2 cellular contexts compared by ENCODE assay signal in genomic region chr1:94672934-94673333, GRCh38.
TF ChIP-seq lines count a peak whose summit lies in the region.

No MANE protein-coding gene starts in this region.

TF ChIP-seq in IMR-90, 13 proteins besides CTCF, POLR2A, EP300 and RAD21:
- TF ChIP-seq MAFK (IDR thresholded peaks at IDR 0.05; ENCODE audit: low read depth, low read length): peak; percentile 71
- TF ChIP-seq CHD1 (IDR thresholded peaks at IDR 0.05; ENCODE audit: low read depth, low read length): no peak
- no peak for TF ChIP-seq RFX5 (IDR thresholded peaks at IDR 0.05; ENCODE audit: low read depth, low read length)
- 0 out of 2 replicates have a peak, but pooled peaks have one; percentile 8 for TF ChIP-seq SMC3 (IDR thresholded peaks at IDR 0.05; ENCODE audit: low read depth, low read length)
- TF ChIP-seq MXI1 (IDR thresholded peaks at IDR 0.05; ENCODE audit: borderline replicate concordance, low read depth, low read length): no peak
- no peak for TF ChIP-seq ELK1 (IDR thresholded peaks at IDR 0.05; ENCODE audit: borderline replicate concordance, low read depth, low read length)
- no peak for TF ChIP-seq MAZ (IDR thresholded peaks at IDR 0.05; ENCODE audit: borderline replicate concordance, low read depth, low read length)
- peak; percentile 83 for TF ChIP-seq FOS (IDR thresholded peaks at IDR 0.05; ENCODE audit: low read depth, low read length)
- TF ChIP-seq USF2 (IDR thresholded peaks at IDR 0.05; ENCODE audit: low read depth, low read length): no peak
- peak; percentile 56 for TF ChIP-seq CEBPB (IDR thresholded peaks at IDR 0.05; ENCODE audit: low read depth, low read length)
- TF ChIP-seq RCOR1 (IDR thresholded peaks at IDR 0.05; ENCODE audit: insufficient replicate concordance, low read length): no peak
- peak; percentile 82 for TF ChIP-seq BHLHE40 (IDR thresholded peaks at IDR 0.05; ENCODE audit: low read depth, low read length)
- TF ChIP-seq NFE2L2 (IDR thresholded peaks at IDR 0.05; ENCODE audit: low read depth, low read length): no peak

TF ChIP-seq in H1, 55 proteins besides CTCF, POLR2A, EP300 and RAD21:
- TF ChIP-seq SRF (IDR thresholded peaks at IDR 0.05; ENCODE audit: low read depth, low read length) (no peak), EZH2 (IDR thresholded peaks at IDR 0.05; ENCODE audit: low read depth, low read length, severe bottlenecking) (no peak), SP4 (IDR thresholded peaks at IDR 0.05; ENCODE audit: low read length) (no peak), ATF3 (IDR thresholded peaks at IDR 0.05; ENCODE audit: insufficient read depth, low read depth, low read length) (no peak), FOSL1 (IDR thresholded peaks at IDR 0.05; ENCODE audit: insufficient read depth, low read depth, low read length) (no peak), E2F6 (IDR thresholded peaks at IDR 0.05) (no peak), BCL11A (IDR thresholded peaks at IDR 0.05; ENCODE audit: low read depth in 2 of 2, low read length in 2 of 2) (no peak), HDAC6 (IDR thresholded peaks at IDR 0.05; ENCODE audit: low read depth, low read length) (no peak), GTF2F1 (IDR thresholded peaks at IDR 0.05; ENCODE audit: borderline replicate concordance, low read depth, low read length) (no peak)
